In the genomic region with DNA sequence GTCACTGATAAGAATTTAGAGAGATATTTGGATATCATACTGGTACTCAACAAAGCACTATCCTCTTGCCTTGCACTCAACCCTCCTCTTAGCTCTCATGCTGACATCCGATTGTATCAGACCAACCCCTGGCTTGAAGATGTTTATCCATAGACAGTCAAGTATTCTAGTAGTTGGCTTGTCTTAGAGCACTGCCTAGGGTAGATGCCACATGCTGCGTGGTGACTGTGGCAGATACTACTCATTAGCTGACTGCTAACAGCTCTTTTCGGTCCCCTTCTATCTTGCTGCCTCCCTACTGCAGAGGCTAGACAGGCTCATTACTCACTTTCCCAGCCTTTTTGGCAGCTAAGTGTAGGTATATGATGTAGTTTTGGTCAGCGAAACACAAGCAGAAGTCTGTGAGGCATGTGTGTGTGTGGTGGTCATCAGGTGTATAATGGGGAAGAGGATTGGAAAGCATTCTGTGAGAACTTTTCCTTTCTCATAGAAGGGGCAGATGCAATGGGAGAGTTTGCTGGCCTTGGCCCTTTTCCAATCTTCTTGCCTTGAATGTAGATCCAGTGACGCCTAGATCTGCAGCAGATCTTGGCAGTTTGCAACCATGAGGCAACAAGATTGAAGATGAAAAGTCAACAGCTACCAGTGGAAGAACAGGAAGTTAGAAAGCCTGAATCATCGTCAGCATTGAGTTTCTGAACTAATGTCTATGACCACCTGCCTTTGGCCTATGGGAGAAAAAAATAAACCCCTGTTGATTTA, we compare ENCODE assay signal across 11 cellular contexts. TPM values are rescaled to one million over a fixed set of nuclear protein-coding genes. Genes with fewer than 3 reads are reported as not detected.
DNase-seq lines count a peak whose midpoint lies in the region; ATAC-seq, FAIRE-seq and TF ChIP-seq lines count a peak whose summit lies in the region.
"Had no signal": no experiment of that assay in that cellular context is flagged by ENCODE, and none has a peak within 500 bp of the region (broad histone marks: within the 10 kb centered on the region; RNA-seq: fewer than 3 reads in every experiment).

No MANE protein-coding gene starts in this region.

- intact Hi-C loops in left lung (cut with DNase I) = no loop called here

- peaks cover 31% of the 10 kb centered on the region for H3K4me1 ChIP-seq in A549
- H3K4me1 ChIP-seq in left lung = peaks cover 49 to 93% of the 10 kb centered on the region in 2 donors

- H3K36me3 ChIP-seq in left lung = no peaks in the 10 kb centered on the region

- POLR2A ChIA-PET in A549 (lab: Yijun Ruan, JAX) = interaction anchor here (0.7 to 1.4 kb wide), 4 partner anchors 10 to 307 kb away, joined by 3 to 17 read pairs (median 5); no protein-coding TSS in a partner anchor

- H3K4me3 ChIP-seq in A549 (no peak overlapping the region), left lung (no peak overlapping the region)

- WGBS in A549 (ENCODE audit: missing lambda C conversion rate) = 63% methylated on average over 6 of the region's 6 CpGs

- H3K27ac ChIP-seq in A549 = peak overlapping the region; percentile 69 to 78; a peak in 5 of 6 replicates
- H3K27ac ChIP-seq in left lung = peak overlapping the region; percentile 77 to 100

- TF ChIP-seq RAD21 in A549 (conservative IDR thresholded peaks at IDR 0.05 in 1 of 2, IDR thresholded peaks at IDR 0.05 in 1 of 2) = no peak

- no peaks in the 10 kb centered on the region for H3K27me3 ChIP-seq in left lung

- CTCF ChIA-PET in A549 (lab: Yijun Ruan, JAX) = interaction anchor here (0.8 kb wide), 1 partner anchor 12 kb away, joined by 3 read pairs; no protein-coding TSS in a partner anchor

- ATAC-seq in A549 = no peak
- ATAC-seq in left lung = peak; percentile 1
- ATAC-seq in GM19324 (IDR thresholded peaks at IDR 0.05; ENCODE audit: low FRiP score, unreplicated experiment) = no peak

- FAIRE-seq in A549 (lab: Jason Lieb, UNC) (no peak), frontal cortex (lab: Jason Lieb, UNC) (no peak)
- FAIRE-seq: endometrium had no signal

- TF ChIP-seq CTCF in A549 (IDR thresholded peaks at IDR 0.05) = no peak
- TF ChIP-seq CTCF in left lung (IDR thresholded peaks at IDR 0.05) = no peak

- TF ChIP-seq POLR2A in A549 (IDR thresholded peaks at IDR 0.05; ENCODE audit: low read length) = no peak

- H3K4me2 ChIP-seq in A549 = peak overlapping the region; percentile 11; the same call in 2 of the 3 replicates

- DNase-seq in A549 (ENCODE audit: low read depth in 1 of 2, low spot score in 1 of 2) = peak in 1 of 2 experiments; percentile 75
- DNase-seq in KG1 (lab: John Stamatoyannopoulos, UW) = peak; percentile 58
- peak; percentile 67 for DNase-seq in amniotic epithelial cell (ENCODE audit: low read depth)
- DNase-seq in left lung = no peak
- DNase-seq in HuH-7 (ENCODE audit: low spot score) = no peak
- DNase-seq in frontal cortex (ENCODE audit: low spot score in 2 of 2) = no peak
- no peak for DNase-seq in stimulated activated CD4-positive, alpha-beta T cell treated with anti-CD3 and anti-CD28 coated beads, Interleukin-4, amount 100 ng/mL, for 1 hour
- DNase-seq: retina had no signal

- TF ChIP-seq EP300 in A549 (IDR thresholded peaks at IDR 0.05) = no peak

- no peaks in the 10 kb centered on the region for H3K9me3 ChIP-seq in A549
- H3K9me3 ChIP-seq in left lung = no peaks in the 10 kb centered on the region

TF ChIP-seq in A549, 52 proteins besides CTCF, POLR2A, EP300 and RAD21:
- no peak for TF ChIP-seq HES2 (IDR thresholded peaks at IDR 0.05)
- TF ChIP-seq MYC (IDR thresholded peaks at IDR 0.05; ENCODE audit: borderline replicate concordance, low read length) = no peak
- no peak for TF ChIP-seq FOSL2 (IDR thresholded peaks at IDR 0.05)
- peak; percentile 38; the same call in 1 of the 2 replicates for TF ChIP-seq FOSL2 (CRISPR knock-in tag; IDR thresholded peaks at IDR 0.05)
- TF ChIP-seq JUNB (IDR thresholded peaks at IDR 0.05) = 0 out of 2 replicates have a peak, but pooled peaks have one; percentile 13

RNA-seq across cellular contexts. Expression of gene IFNGR1, which starts 4.4 kb away (rescaled TPM):
- polyA plus RNA-seq in A549 (2011; rRNA removed) (48.7 and 54.9 TPM in 2 replicates), A549 (2017; fragmentation: RNase III; extraction: RNeasy Plus Mini Kit Qiagen cat#74134 plus additional on column Dnase treatment) (29.8 to 33.2 TPM (median 31.2 TPM) in 3 replicates)
- polyA plus RNA-seq in A549 (2012; cell fraction: cytosol; rRNA removed) = 8.9 and 10.3 TPM in 2 replicates
- 7.4 and 9.9 TPM in 2 replicates for polyA plus RNA-seq in A549 (2012; cell fraction: nucleus; rRNA removed)
- polyA minus RNA-seq in A549 (2011; rRNA and poly(A)+ RNA removed) = 24.3 and 33.7 TPM in 2 replicates
- total RNA-seq in left lung (100 to 1,000 TPM; 131 to 171 TPM), frontal cortex (66.4 TPM)

RNA-seq across cellular contexts. Expression of gene IL22RA2, which starts 50.1 kb away (rescaled TPM):
- not detected in 2 replicates for polyA plus RNA-seq in A549 (2011; rRNA removed)
- not detected in 2 replicates for polyA plus RNA-seq in A549 (2012; cell fraction: cytosol; rRNA removed)
- polyA plus RNA-seq in A549 (2012; cell fraction: nucleus; rRNA removed) = not detected in 2 replicates
- not detected in 3 replicates for polyA plus RNA-seq in A549 (2017; fragmentation: RNase III; extraction: RNeasy Plus Mini Kit Qiagen cat#74134 plus additional on column Dnase treatment)
- polyA minus RNA-seq in A549 (2011; rRNA and poly(A)+ RNA removed) = not detected in 2 replicates
- total RNA-seq in left lung = not detected
- not detected for total RNA-seq in frontal cortex
- total RNA-seq: SK-MEL-5 had no signal

Comparison
In these comparisons a context has a peak if more than half of its experiments do, and no peak if none do; other contexts are left out.
1. DNase-seq: peak in KG1 (single experiment) and amniotic epithelial cell (single experiment); none in left lung (0 of 2), HuH-7 (single experiment), frontal cortex (0 of 2) and stimulated activated CD4-positive, alpha-beta T cell treated with anti-CD3 and anti-CD28 coated beads, Interleukin-4, amount 100 ng/mL, for 1 hour (single experiment).